Comparison of ENCODE assay signal across 11 cellular contexts in the genomic region with DNA sequence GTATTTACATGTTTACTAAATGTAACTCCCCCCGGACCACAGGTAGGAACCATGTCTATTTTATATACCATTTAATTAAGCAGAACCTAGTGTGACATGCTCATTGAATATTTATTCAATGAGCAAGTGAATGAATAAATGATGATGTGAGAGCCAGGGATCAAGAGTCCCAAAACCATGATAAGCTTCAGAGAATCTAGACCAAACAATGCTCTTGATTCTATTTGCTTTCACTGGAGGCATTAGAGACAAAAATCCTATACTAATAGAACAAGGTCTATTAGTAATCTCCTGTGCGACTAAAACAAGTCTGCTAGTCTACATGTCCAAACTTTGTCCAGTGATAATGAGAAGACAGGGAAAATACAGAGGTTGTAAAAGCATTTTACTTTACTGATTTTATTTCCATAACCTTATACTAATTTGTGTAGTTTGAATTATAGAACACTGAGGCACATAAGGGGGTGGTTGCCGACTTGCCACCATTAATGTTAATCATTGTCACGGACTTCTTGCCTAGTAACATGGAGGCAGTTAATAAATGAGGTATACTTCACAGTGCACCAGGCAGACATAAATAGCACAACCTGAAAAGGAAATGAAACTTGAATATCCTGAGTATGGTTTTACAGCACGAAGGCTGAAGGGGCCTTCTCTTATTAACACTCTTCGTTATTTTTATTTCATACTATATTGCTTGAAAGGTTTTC.
A peak's percentile ranks its signal among the peaks of the same experiment; 100 is the strongest.
DNase-seq lines count a peak whose midpoint lies in the region; ATAC-seq and TF ChIP-seq lines count a peak whose summit lies in the region.
"Had no signal": no experiment of that assay in that cellular context is flagged by ENCODE, and none has a peak within 500 bp of the region (broad histone marks: within the 10 kb centered on the region; RNA-seq: fewer than 3 reads in every experiment).

No MANE protein-coding gene starts in this region.

- TF ChIP-seq CTCF in gastroesophageal sphincter (IDR thresholded peaks at IDR 0.05), result no peak

- H3K36me3 ChIP-seq in gastroesophageal sphincter, result no peaks in the 10 kb centered on the region

- no peak overlapping the region for H3K4me3 ChIP-seq in gastroesophageal sphincter

- ATAC-seq in GM18870 (IDR thresholded peaks at IDR 0.05; ENCODE audit: unreplicated experiment), result peak; percentile 63
- ATAC-seq in GM21529 (IDR thresholded peaks at IDR 0.05; ENCODE audit: unreplicated experiment), result peak; percentile 75
- ATAC-seq in HG03103 (IDR thresholded peaks at IDR 0.05; ENCODE audit: low read depth, unreplicated experiment), result peak; percentile 87
- no peak for ATAC-seq in gastroesophageal sphincter
- ATAC-seq: stimulated activated naive CD8-positive, alpha-beta T cell treated with anti-CD3 and anti-CD28 coated beads, Interleukin-15, amount 100 ng/mL, for 72 hours had no signal

- H3K4me1 ChIP-seq in gastroesophageal sphincter, result no peaks in the 10 kb centered on the region

- no peaks in the 10 kb centered on the region for H3K27me3 ChIP-seq in gastroesophageal sphincter

- no peak for TF ChIP-seq EP300 in gastroesophageal sphincter (IDR thresholded peaks at IDR 0.05)

- DNase-seq in germinal center (ENCODE audit: low spot score) (peak; percentile 9), erythroblast (lab: John Stamatoyannopoulos, UW) (no peak), GOT3 (lab: John Stamatoyannopoulos, UW) (no peak)
- DNase-seq in activated CD4-positive, CD25-positive, alpha-beta regulatory T cell (lab: John Stamatoyannopoulos, UW), result no peak
- DNase-seq: CD4-positive, CD25-positive, alpha-beta regulatory T cell; NCI-H748 treated with DMSO at 0.1 percent for 48 hours; stimulated activated naive CD8-positive, alpha-beta T cell treated with anti-CD3 and anti-CD28 coated beads, Interleukin-15, amount 100 ng/mL, for 72 hours had no signal

- H3K27ac ChIP-seq in gastroesophageal sphincter, result no peak overlapping the region

- TF ChIP-seq POLR2A in erythroblast (IDR thresholded peaks at IDR 0.05; ENCODE audit: low read length), result no peak
- TF ChIP-seq POLR2A in gastroesophageal sphincter (IDR thresholded peaks at IDR 0.05), result no peak

- WGBS in gastroesophageal sphincter (ENCODE audit: low coverage in 1 of 2), 2 donors, result 76 to 92% methylated on average over 6 of the region's 6 CpGs

- H3K9me3 ChIP-seq in gastroesophageal sphincter, result no peaks in the 10 kb centered on the region
